In the genomic region with DNA sequence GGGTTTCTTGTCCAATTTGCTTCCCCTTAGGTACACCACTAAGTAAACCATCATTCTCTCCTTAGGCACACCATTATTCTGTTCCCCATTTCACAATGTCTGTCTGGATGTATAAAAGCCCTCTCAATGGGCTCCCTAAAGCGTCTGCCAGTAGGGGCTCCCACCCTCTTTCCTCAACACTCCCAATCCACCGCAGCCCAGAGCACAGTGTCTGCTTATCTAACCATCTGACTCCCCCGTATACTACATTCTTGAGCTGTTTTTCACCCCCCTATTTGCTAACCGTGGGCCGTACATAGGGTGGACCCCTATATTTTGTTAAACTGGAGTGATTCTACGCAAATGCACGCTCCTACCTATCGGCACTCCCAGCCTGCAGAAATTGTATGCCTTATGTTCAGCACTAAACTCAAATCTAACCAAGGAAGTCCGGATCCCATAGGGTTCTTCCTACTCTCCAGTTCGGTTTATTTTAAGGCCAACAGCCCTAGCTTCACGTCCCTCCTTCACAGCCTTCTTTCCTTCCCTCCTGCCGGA, we compare ENCODE assay signal across 1 cellular context.
TF ChIP-seq lines count a peak whose summit lies in the region.

No MANE protein-coding gene starts in this region.

TF ChIP-seq in HepG2, 621 proteins besides CTCF, POLR2A, EP300 and RAD21 (continued from another document):
- TF ChIP-seq, protein P1, sequence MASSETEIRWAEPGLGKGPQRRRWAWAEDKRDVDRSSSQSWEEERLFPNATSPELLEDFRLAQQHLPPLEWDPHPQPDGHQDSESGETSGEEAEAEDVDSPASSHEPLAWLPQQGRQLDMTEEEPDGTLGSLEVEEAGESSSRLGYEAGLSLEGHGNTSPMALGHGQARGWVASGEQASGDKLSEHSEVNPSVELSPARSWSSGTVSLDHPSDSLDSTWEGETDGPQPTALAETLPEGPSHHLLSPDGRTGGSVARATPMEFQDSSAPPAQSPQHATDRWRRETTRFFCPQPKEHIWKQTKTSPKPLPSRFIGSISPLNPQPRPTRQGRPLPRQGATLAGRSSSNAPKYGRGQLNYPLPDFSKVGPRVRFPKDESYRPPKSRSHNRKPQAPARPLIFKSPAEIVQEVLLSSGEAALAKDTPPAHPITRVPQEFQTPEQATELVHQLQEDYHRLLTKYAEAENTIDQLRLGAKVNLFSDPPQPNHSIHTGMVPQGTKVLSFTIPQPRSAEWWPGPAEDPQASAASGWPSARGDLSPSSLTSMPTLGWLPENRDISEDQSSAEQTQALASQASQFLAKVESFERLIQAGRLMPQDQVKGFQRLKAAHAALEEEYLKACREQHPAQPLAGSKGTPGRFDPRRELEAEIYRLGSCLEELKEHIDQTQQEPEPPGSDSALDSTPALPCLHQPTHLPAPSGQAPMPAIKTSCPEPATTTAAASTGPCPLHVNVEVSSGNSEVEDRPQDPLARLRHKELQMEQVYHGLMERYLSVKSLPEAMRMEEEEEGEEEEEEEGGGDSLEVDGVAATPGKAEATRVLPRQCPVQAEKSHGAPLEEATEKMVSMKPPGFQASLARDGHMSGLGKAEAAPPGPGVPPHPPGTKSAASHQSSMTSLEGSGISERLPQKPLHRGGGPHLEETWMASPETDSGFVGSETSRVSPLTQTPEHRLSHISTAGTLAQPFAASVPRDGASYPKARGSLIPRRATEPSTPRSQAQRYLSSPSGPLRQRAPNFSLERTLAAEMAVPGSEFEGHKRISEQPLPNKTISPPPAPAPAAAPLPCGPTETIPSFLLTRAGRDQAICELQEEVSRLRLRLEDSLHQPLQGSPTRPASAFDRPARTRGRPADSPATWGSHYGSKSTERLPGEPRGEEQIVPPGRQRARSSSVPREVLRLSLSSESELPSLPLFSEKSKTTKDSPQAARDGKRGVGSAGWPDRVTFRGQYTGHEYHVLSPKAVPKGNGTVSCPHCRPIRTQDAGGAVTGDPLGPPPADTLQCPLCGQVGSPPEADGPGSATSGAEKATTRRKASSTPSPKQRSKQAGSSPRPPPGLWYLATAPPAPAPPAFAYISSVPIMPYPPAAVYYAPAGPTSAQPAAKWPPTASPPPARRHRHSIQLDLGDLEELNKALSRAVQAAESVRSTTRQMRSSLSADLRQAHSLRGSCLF (CRISPR knock-in tag; IDR thresholded peaks at IDR 0.05; ENCODE audit: borderline replicate concordance) = no peak
- no peak for TF ChIP-seq ZNF589 (CRISPR knock-in tag; conservative IDR thresholded peaks at IDR 0.05)
- no peak for TF ChIP-seq GABPA (IDR thresholded peaks at IDR 0.05; ENCODE audit: low read depth, low read length)
- no peak for TF ChIP-seq GABPA (CRISPR knock-in tag; IDR thresholded peaks at IDR 0.05; ENCODE audit: low read depth)
- 0 out of 2 replicates have a peak, but pooled peaks have one; percentile 50 for TF ChIP-seq SMAD9 (CRISPR knock-in tag; IDR thresholded peaks at IDR 0.05)
- no peak for TF ChIP-seq ZNF367 (CRISPR knock-in tag; IDR thresholded peaks at IDR 0.05; ENCODE audit: borderline replicate concordance)
- TF ChIP-seq, protein P2, sequence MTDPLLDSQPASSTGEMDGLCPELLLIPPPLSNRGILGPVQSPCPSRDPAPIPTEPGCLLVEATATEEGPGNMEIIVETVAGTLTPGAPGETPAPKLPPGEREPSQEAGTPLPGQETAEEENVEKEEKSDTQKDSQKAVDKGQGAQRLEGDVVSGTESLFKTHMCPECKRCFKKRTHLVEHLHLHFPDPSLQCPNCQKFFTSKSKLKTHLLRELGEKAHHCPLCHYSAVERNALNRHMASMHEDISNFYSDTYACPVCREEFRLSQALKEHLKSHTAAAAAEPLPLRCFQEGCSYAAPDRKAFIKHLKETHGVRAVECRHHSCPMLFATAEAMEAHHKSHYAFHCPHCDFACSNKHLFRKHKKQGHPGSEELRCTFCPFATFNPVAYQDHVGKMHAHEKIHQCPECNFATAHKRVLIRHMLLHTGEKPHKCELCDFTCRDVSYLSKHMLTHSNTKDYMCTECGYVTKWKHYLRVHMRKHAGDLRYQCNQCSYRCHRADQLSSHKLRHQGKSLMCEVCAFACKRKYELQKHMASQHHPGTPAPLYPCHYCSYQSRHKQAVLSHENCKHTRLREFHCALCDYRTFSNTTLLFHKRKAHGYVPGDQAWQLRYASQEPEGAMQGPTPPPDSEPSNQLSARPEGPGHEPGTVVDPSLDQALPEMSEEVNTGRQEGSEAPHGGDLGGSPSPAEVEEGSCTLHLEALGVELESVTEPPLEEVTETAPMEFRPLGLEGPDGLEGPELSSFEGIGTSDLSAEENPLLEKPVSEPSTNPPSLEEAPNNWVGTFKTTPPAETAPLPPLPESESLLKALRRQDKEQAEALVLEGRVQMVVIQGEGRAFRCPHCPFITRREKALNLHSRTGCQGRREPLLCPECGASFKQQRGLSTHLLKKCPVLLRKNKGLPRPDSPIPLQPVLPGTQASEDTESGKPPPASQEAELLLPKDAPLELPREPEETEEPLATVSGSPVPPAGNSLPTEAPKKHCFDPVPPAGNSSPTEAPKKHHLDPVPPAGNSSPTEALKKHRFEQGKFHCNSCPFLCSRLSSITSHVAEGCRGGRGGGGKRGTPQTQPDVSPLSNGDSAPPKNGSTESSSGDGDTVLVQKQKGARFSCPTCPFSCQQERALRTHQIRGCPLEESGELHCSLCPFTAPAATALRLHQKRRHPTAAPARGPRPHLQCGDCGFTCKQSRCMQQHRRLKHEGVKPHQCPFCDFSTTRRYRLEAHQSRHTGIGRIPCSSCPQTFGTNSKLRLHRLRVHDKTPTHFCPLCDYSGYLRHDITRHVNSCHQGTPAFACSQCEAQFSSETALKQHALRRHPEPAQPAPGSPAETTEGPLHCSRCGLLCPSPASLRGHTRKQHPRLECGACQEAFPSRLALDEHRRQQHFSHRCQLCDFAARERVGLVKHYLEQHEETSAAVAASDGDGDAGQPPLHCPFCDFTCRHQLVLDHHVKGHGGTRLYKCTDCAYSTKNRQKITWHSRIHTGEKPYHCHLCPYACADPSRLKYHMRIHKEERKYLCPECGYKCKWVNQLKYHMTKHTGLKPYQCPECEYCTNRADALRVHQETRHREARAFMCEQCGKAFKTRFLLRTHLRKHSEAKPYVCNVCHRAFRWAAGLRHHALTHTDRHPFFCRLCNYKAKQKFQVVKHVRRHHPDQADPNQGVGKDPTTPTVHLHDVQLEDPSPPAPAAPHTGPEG (CRISPR knock-in tag; IDR thresholded peaks at IDR 0.05) = no peak
- no peak for TF ChIP-seq MLLT10 (CRISPR knock-in tag; IDR thresholded peaks at IDR 0.05)
- 0 out of 2 replicates have a peak, but pooled peaks have one; percentile 2 for TF ChIP-seq MEIS2 (CRISPR knock-in tag; IDR thresholded peaks at IDR 0.05)
- no peak for TF ChIP-seq GLI4 (CRISPR knock-in tag; IDR thresholded peaks at IDR 0.05; ENCODE audit: borderline replicate concordance)
- no peak for TF ChIP-seq TARDBP (CRISPR knock-in tag; IDR thresholded peaks at IDR 0.05)
- TF ChIP-seq ZNF441 (CRISPR knock-in tag; IDR thresholded peaks at IDR 0.05; ENCODE audit: borderline replicate concordance) = no peak
- peak; percentile 1; the same call in 1 of the 2 replicates for TF ChIP-seq SATB2 (CRISPR knock-in tag; IDR thresholded peaks at IDR 0.05)
- 0 out of 2 replicates have a peak, but pooled peaks have one; percentile 36 for TF ChIP-seq ZNF317 (CRISPR knock-in tag; IDR thresholded peaks at IDR 0.05)
- TF ChIP-seq, protein P3, sequence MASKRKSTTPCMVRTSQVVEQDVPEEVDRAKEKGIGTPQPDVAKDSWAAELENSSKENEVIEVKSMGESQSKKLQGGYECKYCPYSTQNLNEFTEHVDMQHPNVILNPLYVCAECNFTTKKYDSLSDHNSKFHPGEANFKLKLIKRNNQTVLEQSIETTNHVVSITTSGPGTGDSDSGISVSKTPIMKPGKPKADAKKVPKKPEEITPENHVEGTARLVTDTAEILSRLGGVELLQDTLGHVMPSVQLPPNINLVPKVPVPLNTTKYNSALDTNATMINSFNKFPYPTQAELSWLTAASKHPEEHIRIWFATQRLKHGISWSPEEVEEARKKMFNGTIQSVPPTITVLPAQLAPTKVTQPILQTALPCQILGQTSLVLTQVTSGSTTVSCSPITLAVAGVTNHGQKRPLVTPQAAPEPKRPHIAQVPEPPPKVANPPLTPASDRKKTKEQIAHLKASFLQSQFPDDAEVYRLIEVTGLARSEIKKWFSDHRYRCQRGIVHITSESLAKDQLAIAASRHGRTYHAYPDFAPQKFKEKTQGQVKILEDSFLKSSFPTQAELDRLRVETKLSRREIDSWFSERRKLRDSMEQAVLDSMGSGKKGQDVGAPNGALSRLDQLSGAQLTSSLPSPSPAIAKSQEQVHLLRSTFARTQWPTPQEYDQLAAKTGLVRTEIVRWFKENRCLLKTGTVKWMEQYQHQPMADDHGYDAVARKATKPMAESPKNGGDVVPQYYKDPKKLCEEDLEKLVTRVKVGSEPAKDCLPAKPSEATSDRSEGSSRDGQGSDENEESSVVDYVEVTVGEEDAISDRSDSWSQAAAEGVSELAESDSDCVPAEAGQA (IDR thresholded peaks at IDR 0.05; ENCODE audit: low read depth) = no peak
- TF ChIP-seq, protein P3 (CRISPR knock-in tag; IDR thresholded peaks at IDR 0.05; ENCODE audit: borderline replicate concordance) = no peak
- no peak for TF ChIP-seq ADNP (CRISPR knock-in tag; IDR thresholded peaks at IDR 0.05)
- TF ChIP-seq, protein P4, sequence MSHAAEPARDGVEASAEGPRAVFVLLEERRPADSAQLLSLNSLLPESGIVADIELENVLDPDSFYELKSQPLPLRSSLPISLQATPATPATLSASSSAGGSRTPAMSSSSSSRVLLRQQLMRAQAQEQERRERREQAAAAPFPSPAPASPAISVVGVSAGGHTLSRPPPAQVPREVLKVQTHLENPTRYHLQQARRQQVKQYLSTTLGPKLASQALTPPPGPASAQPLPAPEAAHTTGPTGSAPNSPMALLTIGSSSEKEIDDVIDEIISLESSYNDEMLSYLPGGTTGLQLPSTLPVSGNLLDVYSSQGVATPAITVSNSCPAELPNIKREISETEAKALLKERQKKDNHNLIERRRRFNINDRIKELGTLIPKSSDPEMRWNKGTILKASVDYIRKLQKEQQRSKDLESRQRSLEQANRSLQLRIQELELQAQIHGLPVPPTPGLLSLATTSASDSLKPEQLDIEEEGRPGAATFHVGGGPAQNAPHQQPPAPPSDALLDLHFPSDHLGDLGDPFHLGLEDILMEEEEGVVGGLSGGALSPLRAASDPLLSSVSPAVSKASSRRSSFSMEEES (CRISPR knock-in tag; IDR thresholded peaks at IDR 0.05) = no peak
- no peak for TF ChIP-seq ZNF530 (CRISPR knock-in tag; IDR thresholded peaks at IDR 0.05; ENCODE audit: low read depth)
- no peak for TF ChIP-seq ELF4 (CRISPR knock-in tag; IDR thresholded peaks at IDR 0.05; ENCODE audit: borderline replicate concordance)
- no peak for TF ChIP-seq ATM (IDR thresholded peaks at IDR 0.05; ENCODE audit: borderline replicate concordance)
- TF ChIP-seq ZFP90 (CRISPR knock-in tag; IDR thresholded peaks at IDR 0.05; ENCODE audit: borderline replicate concordance) = no peak
- TF ChIP-seq JARID2 (CRISPR knock-in tag; IDR thresholded peaks at IDR 0.05; ENCODE audit: insufficient replicate concordance) = no peak
- 0 out of 2 replicates have a peak, but pooled peaks have one; percentile 54 for TF ChIP-seq RORA (CRISPR knock-in tag; IDR thresholded peaks at IDR 0.05)
- TF ChIP-seq CEBPB (IDR thresholded peaks at IDR 0.05; ENCODE audit: borderline replicate concordance, low read depth, low read length) = 0 out of 2 replicates have a peak, but pooled peaks have one; percentile 26
- 0 out of 2 replicates have a peak, but pooled peaks have one; percentile 31 for TF ChIP-seq BRD4 (CRISPR knock-in tag; IDR thresholded peaks at IDR 0.05)
